7 cellular contexts compared by ENCODE assay signal in the genomic region with DNA sequence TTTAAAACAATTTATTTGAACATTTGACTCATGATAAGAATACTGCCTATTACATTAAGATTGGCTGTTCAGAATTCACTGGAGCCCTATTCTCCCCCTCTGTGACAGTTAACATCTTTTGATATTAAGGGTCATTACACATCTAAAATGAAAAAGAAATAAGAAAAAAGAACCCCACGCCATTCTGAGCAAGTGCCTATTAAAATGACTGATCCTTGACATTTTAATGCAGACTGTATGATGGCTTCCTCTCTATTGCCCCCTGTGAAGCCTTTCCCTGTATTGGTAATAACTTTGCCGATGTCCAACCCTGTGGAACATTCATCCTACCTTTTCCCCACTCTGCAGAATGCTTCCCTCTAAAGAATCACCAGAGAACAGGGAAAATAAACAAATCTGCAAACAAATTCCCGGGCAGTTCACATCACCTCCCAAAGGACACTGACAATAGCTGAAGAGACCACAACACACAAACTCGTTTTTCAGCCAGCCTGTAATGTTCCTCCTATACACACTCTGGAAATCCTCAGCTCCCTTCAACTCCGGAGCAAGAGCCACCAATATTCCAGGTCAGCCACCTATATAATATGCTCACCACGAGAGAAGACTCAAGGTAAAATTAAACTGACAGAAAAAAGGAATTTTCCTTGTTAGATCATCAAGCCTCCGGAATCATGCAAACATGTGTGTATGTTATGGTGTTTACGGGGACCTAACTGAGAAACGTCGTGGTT. TPM values are rescaled to one million over a fixed set of nuclear protein-coding genes. Genes with fewer than 3 reads are reported as not detected.
A peak's percentile ranks its signal among the peaks of the same experiment; 100 is the strongest.
DNase-seq lines count a peak whose midpoint lies in the region; ATAC-seq lines count a peak whose summit lies in the region.

No MANE protein-coding gene starts in this region.

- H3K4me3 ChIP-seq in neuronal stem cell (ENCODE audit: low read length in 2 of 2): peak overlapping the region; percentile 83 to 93

- intact Hi-C loops in left colon (cut with DNase I, micrococcal nuclease): no loop called here

- H4K91ac ChIP-seq in neuronal stem cell (ENCODE audit: low read depth, low read length, poor library complexity): no peak overlapping the region

- H2BK5ac ChIP-seq in neuronal stem cell (ENCODE audit: low read length): no peak overlapping the region

- in situ Hi-C loops in G401 (cut with HindIII; ENCODE audit: low sequenced_read_pairs) (no loop called here), KBM-7 (cut with MboI; ENCODE audit: low pct_unique_long_range_greater_than_20kb, low sequenced_read_pairs) (no loop called here)

- H3K18ac ChIP-seq in neuronal stem cell (ENCODE audit: low read length): no peak overlapping the region

- no peak overlapping the region for H2AK5ac ChIP-seq in neuronal stem cell (ENCODE audit: low read depth, low read length)

- H2BK12ac ChIP-seq in neuronal stem cell (ENCODE audit: low read length): no peak overlapping the region

- H3K9me3 ChIP-seq in neuronal stem cell (replicated peaks in 1 of 2; ENCODE audit: control insufficient read depth in 2 of 2, insufficient read depth in 1 of 2, low read depth in 1 of 2, low read length in 2 of 2): no peaks in the 10 kb centered on the region

- H2BK120ac ChIP-seq in neuronal stem cell (ENCODE audit: low read depth, low read length): no peak overlapping the region

- no peak overlapping the region for H3K4ac ChIP-seq in neuronal stem cell (ENCODE audit: low read length)

- no peak overlapping the region for H3K9ac ChIP-seq in neuronal stem cell (ENCODE audit: low read depth, low read length, poor library complexity)

- no peak overlapping the region for H3K27ac ChIP-seq in neuronal stem cell (replicated peaks; ENCODE audit: low read length)

- peaks cover 0 to 10% (median 0%) of the 10 kb centered on the region in 3 experiments for H3K27me3 ChIP-seq in neuronal stem cell (ENCODE audit: control insufficient read depth in 3 of 3, insufficient read depth in 3 of 3, low read depth in 1 of 3, low read length in 3 of 3)

- peaks cover 0 to 5% of the 10 kb centered on the region in 2 donors for H3K36me3 ChIP-seq in neuronal stem cell (replicated peaks in 1 of 2; ENCODE audit: control insufficient read depth in 2 of 2, insufficient read depth in 2 of 2, low read length in 2 of 2)

- H4K8ac ChIP-seq in neuronal stem cell (ENCODE audit: low read depth, low read length): no peak overlapping the region

- no peak overlapping the region for H3K14ac ChIP-seq in neuronal stem cell (ENCODE audit: low read length)

- no peak for ATAC-seq in HG03521 (IDR thresholded peaks at IDR 0.05; ENCODE audit: unreplicated experiment)
- no peak for ATAC-seq in left colon

- H3K79me1 ChIP-seq in neuronal stem cell (ENCODE audit: low read depth, low read length): no peaks in the 10 kb centered on the region

- no peak overlapping the region for H2AFZ ChIP-seq in neuronal stem cell (ENCODE audit: low read length)

- H2BK15ac ChIP-seq in neuronal stem cell (ENCODE audit: low read length): no peak overlapping the region

- H3K4me2 ChIP-seq in neuronal stem cell (ENCODE audit: insufficient read depth, low read length, poor library complexity, severe bottlenecking): peak overlapping the region; percentile 88

- no peak overlapping the region for H3K23ac ChIP-seq in neuronal stem cell (ENCODE audit: low read depth, low read length, poor library complexity)

- WGBS in neuronal stem cell (ENCODE audit: extremely low coverage in 2 of 2, insufficient read length in 2 of 2, insufficient replicate concordance in 1 of 2), 2 donors: no CpG with 5 or more reads among the region's 10 CpGs

- DNase-seq in G401 (ENCODE audit: low spot score): peak; percentile 58
- DNase-seq in KBM-7: peak; percentile 21
- peak; percentile 53 for DNase-seq in cerebellar cortex (ENCODE audit: low spot score)
- DNase-seq in neuronal stem cell (ENCODE audit: low spot score): no peak
- DNase-seq in DMS 273 (lab: John Stamatoyannopoulos, UW; ENCODE audit: unreplicated experiment): no peak
- no peak for DNase-seq in left colon

- peaks cover 4 to 26% of the 10 kb centered on the region in 2 donors for H3K4me1 ChIP-seq in neuronal stem cell (ENCODE audit: control insufficient read depth in 2 of 2, insufficient read depth in 1 of 2, low read depth in 1 of 2, low read length in 2 of 2)

RNA-seq across cellular contexts. Expression of gene NIN, which starts 2.1 kb away (rescaled TPM):
- 0.37 and 3.6 TPM in 2 replicates for total RNA-seq in G401 (2014; rRNA removed; shearing (Covaris generic))
- polyA plus RNA-seq in neuronal stem cell (2013, experiment 1 of 2): 16.7 TPM
- 17.6 TPM for polyA plus RNA-seq in neuronal stem cell (2013, experiment 2 of 2)
- 10 to 100 TPM; 21.0 to 24.7 TPM for total RNA-seq in left colon

RNA-seq across cellular contexts. Expression of gene ABHD12B, which starts 42.9 kb away (rescaled TPM):
- not detected in 2 replicates for total RNA-seq in G401 (2014; rRNA removed; shearing (Covaris generic))
- polyA plus RNA-seq in neuronal stem cell (2013, experiment 1 of 2): not detected
- 0.10 TPM for polyA plus RNA-seq in neuronal stem cell (2013, experiment 2 of 2)
- 10 to 100 TPM in 1 of 2 donors, 1 to 10 TPM in 1; 3.9 to 12.7 TPM for total RNA-seq in left colon

Comparison
In these comparisons a context has a peak if more than half of its experiments do, and no peak if none do; other contexts are left out.
1. DNase-seq: peak in G401 (single experiment), KBM-7 (single experiment) and cerebellar cortex (single experiment); none in neuronal stem cell (single experiment), DMS 273 (single experiment) and left colon (0 of 2).